Comparison of ENCODE assay signal across 16 cellular contexts in genomic region chr5:147551677-147552076, GRCh38. TPM values are rescaled to one million over a fixed set of nuclear protein-coding genes. Genes with fewer than 3 reads are reported as not detected.
"Had no signal": no experiment of that assay in that cellular context is flagged by ENCODE, and none has a peak within 500 bp of the region (broad histone marks: within the 10 kb centered on the region; RNA-seq: fewer than 3 reads in every experiment).

No MANE protein-coding gene starts in this region.

- H3K27me3 ChIP-seq: tibial artery, vagina had no signal

- H3K36me3 ChIP-seq: tibial artery, vagina had no signal

- H3K9me3 ChIP-seq: tibial artery, vagina had no signal

- H3K27ac ChIP-seq: parathyroid adenoma, tibial artery, vagina had no signal

- H3K4me1 ChIP-seq: parathyroid adenoma had no signal

- ATAC-seq: stimulated activated memory B cell treated with anti-CD40 and anti-IgM and Interleukin-4, amounts not matched to agents 10 μg/mL and 1 μg/mL and 100 μg/mL, for 72 hours; T-cell had no signal

- DNase-seq: activated CD4-positive, alpha-beta T cell treated with anti-CD3 and anti-CD28 coated beads for 1 hour; activated CD4-positive, alpha-beta T cell treated with anti-CD3 and anti-CD28 coated beads, Interleukin-2, amount 50 U/mL, for 4 hours; activated naive CD4-positive, alpha-beta T cell; activated naive CD8-positive, alpha-beta T cell treated with anti-CD3 and anti-CD28 coated beads, Interleukin-2, amount 10 ng/mL, durations not matched to agents 7 days and 5 days; activated T-cell treated with anti-CD3 and anti-CD28 coated beads for 4 hours; erythroblast; hypothalamus; naive B cell; stimulated activated CD4-positive, alpha-beta T cell treated with anti-CD3 and anti-CD28 coated beads, Interleukin-2, amount 100 ng/mL, for 48 hours; T-cell; T-helper 9 cell; tibial artery had no signal

- H3K4me3 ChIP-seq: lung, tibial artery, vagina had no signal

RNA-seq across cellular contexts. Expression of gene DPYSL3, which starts 41.8 kb away (rescaled TPM):
- total RNA-seq: activated naive CD8-positive, alpha-beta T cell treated with anti-CD3 and anti-CD28 coated beads, Interleukin-2, amount 10 ng/mL, durations not matched to agents 7 days and 5 days had no signal
